8 cellular contexts compared by ENCODE assay signal in the genomic region with DNA sequence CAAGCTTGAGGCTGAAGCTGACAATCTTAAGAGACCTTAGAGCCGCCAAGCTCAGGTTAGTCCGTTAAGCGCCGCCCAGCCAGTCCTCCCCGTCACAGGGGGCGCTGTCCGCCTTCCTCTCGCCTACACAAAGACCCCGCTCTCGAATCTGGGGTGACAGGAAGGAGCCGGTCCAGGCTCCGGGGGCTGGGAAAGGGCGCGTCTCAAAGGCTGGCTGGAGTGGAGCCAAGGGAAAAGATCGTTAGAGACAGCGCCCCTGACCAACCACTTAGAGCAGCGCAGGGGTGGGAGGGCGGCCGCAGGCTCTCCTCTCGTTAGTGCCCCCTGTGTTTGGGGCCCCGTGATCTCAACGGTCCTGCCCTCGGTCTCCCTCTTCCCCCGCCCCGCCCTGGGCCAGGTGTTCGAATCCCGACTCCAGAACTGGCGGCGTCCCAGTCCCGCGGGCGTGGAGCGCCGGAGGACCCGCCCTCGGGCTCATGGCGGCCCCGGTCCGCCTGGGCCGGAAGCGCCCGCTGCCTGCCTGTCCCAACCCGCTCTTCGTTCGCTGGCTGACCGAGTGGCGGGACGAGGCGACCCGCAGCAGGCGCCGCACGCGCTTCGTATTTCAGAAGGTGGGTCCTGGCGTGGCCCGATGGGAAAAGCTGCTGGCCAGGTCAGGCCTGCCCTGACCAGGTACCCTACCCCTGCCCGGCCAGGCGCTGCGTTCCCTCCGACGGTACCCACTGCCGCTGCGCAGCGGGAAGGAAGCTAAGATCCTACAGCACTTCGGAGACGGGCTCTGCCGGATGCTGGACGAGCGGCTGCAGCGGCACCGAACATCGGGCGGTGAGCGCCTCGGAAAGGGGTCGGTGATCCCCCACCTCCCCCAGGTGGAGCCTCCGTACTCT. TPM values are rescaled to one million over a fixed set of nuclear protein-coding genes. Genes with fewer than 3 reads are reported as not detected.
DNase-seq lines count a peak whose midpoint lies in the region; ATAC-seq, FAIRE-seq and TF ChIP-seq lines count a peak whose summit lies in the region.

A gene with protein sequence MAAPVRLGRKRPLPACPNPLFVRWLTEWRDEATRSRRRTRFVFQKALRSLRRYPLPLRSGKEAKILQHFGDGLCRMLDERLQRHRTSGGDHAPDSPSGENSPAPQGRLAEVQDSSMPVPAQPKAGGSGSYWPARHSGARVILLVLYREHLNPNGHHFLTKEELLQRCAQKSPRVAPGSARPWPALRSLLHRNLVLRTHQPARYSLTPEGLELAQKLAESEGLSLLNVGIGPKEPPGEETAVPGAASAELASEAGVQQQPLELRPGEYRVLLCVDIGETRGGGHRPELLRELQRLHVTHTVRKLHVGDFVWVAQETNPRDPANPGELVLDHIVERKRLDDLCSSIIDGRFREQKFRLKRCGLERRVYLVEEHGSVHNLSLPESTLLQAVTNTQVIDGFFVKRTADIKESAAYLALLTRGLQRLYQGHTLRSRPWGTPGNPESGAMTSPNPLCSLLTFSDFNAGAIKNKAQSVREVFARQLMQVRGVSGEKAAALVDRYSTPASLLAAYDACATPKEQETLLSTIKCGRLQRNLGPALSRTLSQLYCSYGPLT (plus strand): TSS at position 156 of the 887 bp plus-strand sequence. CDS start 321 bp downstream, at position 477.

- H3K4me1 ChIP-seq in mammary epithelial cell (ENCODE audit: insufficient read depth, low read length), result peaks cover 32% of the 10 kb centered on the region
- H3K4me1 ChIP-seq in small intestine (ENCODE audit: control insufficient read depth in 2 of 2, insufficient read depth in 1 of 2, low read depth in 1 of 2, low read length in 1 of 2), result peaks cover 0 to 3% of the 10 kb centered on the region in 2 donors

- H3K27ac ChIP-seq in mammary epithelial cell (ENCODE audit: insufficient read depth, low read depth, low read length) (peak within 1 kb of the TSS; percentile 72), small intestine (ENCODE audit: low read depth in 1 of 2, low read length in 1 of 2) (peak within 1 kb of the TSS; percentile 97)

- H4K20me1 ChIP-seq in mammary epithelial cell (ENCODE audit: insufficient read depth, low read length), result peaks cover 16% of the 10 kb centered on the region

- peaks cover 75% of the 10 kb centered on the region for H3K79me2 ChIP-seq in mammary epithelial cell (ENCODE audit: insufficient read depth, low read length)

- H3K4me3 ChIP-seq in WI38 (ENCODE audit: low read depth, low read length) (peak within 1 kb of the TSS; percentile 91), mammary epithelial cell (replicated peaks in 1 of 3; ENCODE audit: insufficient read depth in 1 of 3, low read depth in 2 of 3, low read length in 3 of 3) (peak within 1 kb of the TSS; percentile 76 to 97 (median 84)), small intestine (ENCODE audit: low read depth in 1 of 2, low read length in 2 of 2) (peak within 1 kb of the TSS; percentile 72 to 85)

- intact Hi-C loops in mammary epithelial cell (cut with micrococcal nuclease), result loop anchor here (1.0 to 2.0 kb wide), 4 partner anchors 9 to 100 kb away; a partner anchor contains a TSS

- CTCF ChIA-PET in mammary epithelial cell (lab: Charles Lee; ENCODE audit: low non-redundant PET), result interaction anchor here (0.6 to 1.3 kb wide), 11 partner anchors 13 to 193 kb away, joined by 3 to 25 read pairs (median 6); a partner anchor contains a TSS

- 2% methylated on average over 24 of the region's 78 CpGs for WGBS in mammary epithelial cell (ENCODE audit: low coverage, missing lambda C conversion rate)
- WGBS in small intestine, 3 donors, result 0% methylated on average over 69 to 78 of the region's 78 CpGs

- peak within 1 kb of the TSS; percentile 94 for H3K4me2 ChIP-seq in mammary epithelial cell (ENCODE audit: insufficient read depth, low read depth, low read length)

- H3K36me3 ChIP-seq in mammary epithelial cell (ENCODE audit: insufficient read depth, low read length) (peaks cover 18% of the 10 kb centered on the region), small intestine (ENCODE audit: control insufficient read depth in 2 of 2, insufficient read depth in 2 of 2, low read length in 2 of 2) (peaks cover 12 to 23% of the 10 kb centered on the region in 2 donors)

- peak within 1 kb of the TSS; percentile 86 for H2AFZ ChIP-seq in mammary epithelial cell (ENCODE audit: low read depth, low read length)

- ATAC-seq in HG02970 (IDR thresholded peaks at IDR 0.05; ENCODE audit: low FRiP score, unreplicated experiment), result peak; percentile 22
- no peak for ATAC-seq in GM21515 (IDR thresholded peaks at IDR 0.05; ENCODE audit: unreplicated experiment)

- BruUV-seq in mammary epithelial cell (replicated peaks; lab: Mats Ljungman, UMichigan), result TSS peak; percentile 20

- dilution Hi-C loops in mammary epithelial cell (cut with HindIII; ENCODE audit: low sequenced_read_pairs), result loop anchor here (5.0 kb wide), 3 partner anchors 33 to 228 kb away; no protein-coding TSS in a partner anchor

- H3K9ac ChIP-seq in mammary epithelial cell (ENCODE audit: insufficient read depth, low read length), result peak within 1 kb of the TSS; percentile 89

- TF ChIP-seq CTCF in WI38 (IDR thresholded peaks at IDR 0.05; ENCODE audit: low read depth, low read length) (peak; percentile 73), mammary epithelial cell (conservative IDR thresholded peaks at IDR 0.05 in 1 of 2, IDR thresholded peaks at IDR 0.05 in 1 of 2; ENCODE audit: extremely low read depth in 1 of 2, insufficient read depth in 1 of 2, low read depth in 1 of 2, low read length in 2 of 2) (peak; percentile 91 to 93)

- DNase-seq in GM04503 (ENCODE audit: low read depth), result peak; percentile 78
- peak; percentile 98 for DNase-seq in NCI-H226
- DNase-seq in mammary epithelial cell, result peak; percentile 98
- DNase-seq in iPS-NIHi11 (ENCODE audit: low spot score), result peak; percentile 88
- peak; percentile 99 for DNase-seq in small intestine

- in situ Hi-C loops in mammary epithelial cell (cut with MboI; ENCODE audit: low sequenced_read_pairs in 2 of 2), result no loop called here

- FAIRE-seq in small intestine (lab: Jason Lieb, UNC), result no peak

- H3K27me3 ChIP-seq in mammary epithelial cell (ENCODE audit: insufficient read depth, low read length) (no peaks in the 10 kb centered on the region), small intestine (ENCODE audit: control insufficient read depth in 2 of 2, insufficient read depth in 2 of 2, low read length in 2 of 2) (no peaks in the 10 kb centered on the region)

- H3K9me3 ChIP-seq in mammary epithelial cell (replicated peaks; ENCODE audit: insufficient read depth, low read length) (no peaks in the 10 kb centered on the region), small intestine (ENCODE audit: control insufficient read depth, low read depth) (no peaks in the 10 kb centered on the region)

RNA-seq across cellular contexts. Expression of the gene that starts here (rescaled TPM):
- total RNA-seq in mammary epithelial cell, result 10 to 100 TPM; 53.8 to 72.7 TPM
- polyA plus RNA-seq in mammary epithelial cell (28.1 TPM), small intestine (100 to 1,000 TPM in 1 of 3 donors, 10 to 100 TPM in 2; 62.2 to 118 (median 85.4) TPM)
- 34.7 TPM for polyA minus RNA-seq in mammary epithelial cell
